10 cellular contexts compared by ENCODE assay signal in the genomic region with DNA sequence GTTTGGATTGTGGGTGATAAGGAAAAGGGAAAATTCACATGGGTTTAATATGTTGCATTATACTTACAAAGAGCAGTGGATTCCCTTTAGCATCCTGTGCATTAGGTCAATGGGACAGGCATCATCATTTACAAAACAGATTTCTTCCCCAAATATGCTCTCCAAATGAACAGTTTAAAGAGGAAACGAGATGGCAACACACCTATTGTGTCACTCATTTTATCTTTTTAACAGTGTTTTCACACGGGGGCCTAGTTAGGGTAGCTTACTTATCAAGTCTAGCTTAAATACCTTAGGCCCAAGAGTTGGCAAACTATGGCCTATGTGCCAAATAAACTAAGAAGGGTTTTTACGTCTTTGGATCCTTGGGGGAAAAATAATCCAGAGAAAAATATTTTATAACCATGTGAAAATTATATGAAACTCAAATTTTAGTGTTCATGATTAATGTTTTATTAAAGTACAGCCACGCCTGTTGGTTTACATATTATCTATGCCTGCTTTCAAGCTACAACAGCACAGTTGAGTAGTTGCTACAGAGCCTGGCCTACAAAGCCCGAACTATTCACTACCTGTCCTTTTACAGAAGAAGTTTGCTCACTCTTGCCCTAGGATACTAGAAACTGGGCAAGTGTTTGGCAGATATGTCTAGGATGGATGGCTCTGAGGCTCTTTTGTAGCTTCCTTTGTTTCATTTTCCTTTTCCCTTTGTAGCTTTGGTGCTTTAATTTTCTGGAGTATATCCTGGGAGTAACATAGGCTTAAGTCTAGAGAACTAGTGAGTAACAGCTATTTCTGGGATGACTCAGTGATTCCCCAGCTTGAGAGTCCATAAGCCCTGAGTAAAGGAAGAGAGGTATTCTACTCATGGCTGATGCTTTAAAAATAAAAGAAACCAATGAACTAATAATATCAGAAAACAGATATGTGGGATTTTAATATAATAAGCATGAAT. TPM values are rescaled to one million over a fixed set of nuclear protein-coding genes. Genes with fewer than 3 reads are reported as not detected.
A peak's percentile ranks its signal among the peaks of the same experiment; 100 is the strongest.
DNase-seq lines count a peak whose midpoint lies in the region; TF ChIP-seq lines count a peak whose summit lies in the region.
"Had no signal": no experiment of that assay in that cellular context is flagged by ENCODE, and none has a peak within 500 bp of the region (broad histone marks: within the 10 kb centered on the region; RNA-seq: fewer than 3 reads in every experiment).

No MANE protein-coding gene starts in this region.

- peak overlapping the region in 4 of 7 donors; percentile 10 to 50 (median 23) for H3K27ac Mint-ChIP-seq in CD14-positive monocyte
- H3K27ac Mint-ChIP-seq: nephron had no signal

- peaks cover 6% of the 10 kb centered on the region; the same call in 1 of the 2 replicates for H3K4me1 ChIP-seq in SJCRH30

- intact Hi-C loops in CD14-positive monocyte (cut with micrococcal nuclease), result no loop called here

- no peaks in the 10 kb centered on the region for H3K27me3 ChIP-seq in SJCRH30

- 0 out of 2 replicates have a peak, but pooled peaks cover 4% of the 10 kb centered on the region for H3K9me3 ChIP-seq in SJCRH30 (replicated peaks)

- H3K27me3 Mint-ChIP-seq in CD14-positive monocyte (ENCODE audit: low read depth in 3 of 3), result no peaks in the 10 kb centered on the region

- peaks cover 19% of the 10 kb centered on the region for H3K4me1 Mint-ChIP-seq in CD14-positive monocyte

- H3K4me3 ChIP-seq in choroid plexus epithelial cell (ENCODE audit: low read depth, low read length) (no peak overlapping the region), SJCRH30 (no peak overlapping the region)

- H3K36me3 ChIP-seq in SJCRH30, result peaks cover 16% of the 10 kb centered on the region

- DNase-seq in CD14-positive monocyte (ENCODE audit: low spot score) (no peak), LHCN-M2 (ENCODE audit: low read depth) (peak; percentile 88), choroid plexus epithelial cell (ENCODE audit: low read depth) (peak; percentile 81), myocyte (ENCODE audit: low read depth) (peak; percentile 60), SJCRH30 (no peak), NCI-H1694 treated with DMSO at 0.1 percent for 48 hours (lab: John Stamatoyannopoulos, UW) (no peak), NCI-H748 (lab: John Stamatoyannopoulos, UW; ENCODE audit: unreplicated experiment) (no peak)
- no peak for DNase-seq in activated T-cell treated with anti-CD3 and anti-CD28 coated beads, Interleukin-2, amount 50 U/mL, for 1 hour
- DNase-seq: DMS79 treated with DMSO at 0.1 percent for 48 hours had no signal

- H3K9me3 Mint-ChIP-seq in CD14-positive monocyte, result no peaks in the 10 kb centered on the region
- H3K9me3 Mint-ChIP-seq: nephron had no signal

- H3K4me3 Mint-ChIP-seq in CD14-positive monocyte, result no peak overlapping the region
- H3K4me3 Mint-ChIP-seq: nephron had no signal

- TF ChIP-seq CTCF in CD14-positive monocyte (IDR thresholded peaks at IDR 0.05) (no peak), choroid plexus epithelial cell (conservative IDR thresholded peaks at IDR 0.05; ENCODE audit: low read depth, low read length) (no peak)

- no peak overlapping the region for H3K27ac ChIP-seq in SJCRH30

- H3K36me3 Mint-ChIP-seq in CD14-positive monocyte, result peaks cover 2 to 10% of the 10 kb centered on the region in 2 donors

RNA-seq across cellular contexts. Expression of a gene that starts 12.4 kb away (rescaled TPM):
- polyA plus RNA-seq in CD14-positive monocyte, result 10 to 100 TPM; 59.4 to 77.7 TPM
- 80.5 and 81.9 TPM in 2 replicates for total RNA-seq in LHCN-M2 (2014; rRNA removed)
- 70.3 TPM for polyA plus RNA-seq in LHCN-M2 (2012)
- total RNA-seq in myocyte, result 114 and 151 TPM in 2 replicates
- polyA plus RNA-seq in myocyte (2012), result 144 TPM
- total RNA-seq in SJCRH30 (2014; rRNA removed; shearing (Covaris generic)), result 194 and 201 TPM in 2 replicates

Comparison
In these comparisons a context has a peak if more than half of its experiments do, and no peak if none do; other contexts are left out.
1. DNase-seq: peak in LHCN-M2 (single experiment), choroid plexus epithelial cell (single experiment) and myocyte (single experiment); none in CD14-positive monocyte (single experiment), SJCRH30 (0 of 2), NCI-H1694 treated with DMSO at 0.1 percent for 48 hours (single experiment), NCI-H748 (single experiment) and activated T-cell treated with anti-CD3 and anti-CD28 coated beads, Interleukin-2, amount 50 U/mL, for 1 hour (single experiment).